In the genomic region with DNA sequence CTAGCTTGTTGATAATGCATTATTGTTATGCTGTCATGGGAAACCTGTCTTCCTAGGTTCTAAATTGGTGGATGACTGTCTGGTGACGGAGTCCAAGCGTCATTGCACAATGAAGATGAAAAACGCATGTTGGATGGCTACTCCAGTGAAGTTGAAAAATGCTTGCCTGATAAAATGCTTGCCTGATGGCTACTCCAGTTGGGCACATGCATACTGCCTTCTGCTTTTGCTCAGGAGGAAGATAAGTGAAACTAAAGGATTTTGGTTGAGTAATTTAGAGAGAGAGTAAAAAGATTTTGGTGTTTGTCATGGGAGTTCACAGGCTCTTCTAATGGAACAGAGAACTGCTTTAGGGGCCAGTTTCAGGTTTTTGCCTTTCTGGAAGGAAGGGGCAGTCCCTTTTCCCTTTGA, we compare ENCODE assay signal across 10 cellular contexts.
DNase-seq lines count a peak whose midpoint lies in the region; ATAC-seq lines count a peak whose summit lies in the region.
"Had no signal": no experiment of that assay in that cellular context is flagged by ENCODE, and none has a peak within 500 bp of the region (broad histone marks: within the 10 kb centered on the region; RNA-seq: fewer than 3 reads in every experiment).

No MANE protein-coding gene starts in this region.

- peaks cover 18% of the 10 kb centered on the region for H3K36me3 Mint-ChIP-seq in activated CD4-positive, alpha-beta T cell treated with anti-CD3 and anti-CD28 coated beads, Interleukin-2, amount 10 ng/mL, durations not matched to agents 24 days and 14 days (ENCODE audit: low read depth)

- intact Hi-C loops in activated CD4-positive, alpha-beta T cell treated with anti-CD3 and anti-CD28 coated beads, Interleukin-2, amount 10 ng/mL, durations not matched to agents 24 days and 14 days (cut with micrococcal nuclease), result loop anchor here (1.0 to 10.0 kb wide), 3 partner anchors 22 to 46 kb away; no protein-coding TSS in a partner anchor
- intact Hi-C loops in sciatic nerve (cut with DNase I), result no loop called here

- no peaks in the 10 kb centered on the region for H3K9me3 Mint-ChIP-seq in activated CD4-positive, alpha-beta T cell treated with anti-CD3 and anti-CD28 coated beads, Interleukin-2, amount 10 ng/mL, durations not matched to agents 24 days and 14 days

- peaks cover 61% of the 10 kb centered on the region for H3K4me1 Mint-ChIP-seq in activated CD4-positive, alpha-beta T cell treated with anti-CD3 and anti-CD28 coated beads, Interleukin-2, amount 10 ng/mL, durations not matched to agents 24 days and 14 days

- DNase-seq in activated CD4-positive, alpha-beta T cell treated with anti-CD3 and anti-CD28 coated beads, Interleukin-2, amount 10 ng/mL, durations not matched to agents 24 days and 14 days, result no peak
- DNase-seq in activated CD4-positive, alpha-beta T cell treated with anti-CD3 and anti-CD28 coated beads, Interleukin-2, amount 50 U/mL, for 4 hours, result no peak
- peak; percentile 17 for DNase-seq in NOMO-1 treated with dmso at 0.1 percent for 144 hours (lab: John Stamatoyannopoulos, UW; ENCODE audit: unreplicated experiment)
- DNase-seq in sciatic nerve (ENCODE audit: low spot score), result no peak
- DNase-seq in NK-92 (lab: John Stamatoyannopoulos, UW; ENCODE audit: unreplicated experiment), result no peak
- no peak for DNase-seq in SKM-1 (lab: John Stamatoyannopoulos, UW; ENCODE audit: unreplicated experiment)
- DNase-seq in activated CD8-positive, alpha-beta memory T cell treated with anti-CD3 and anti-CD28 coated beads, Interleukin-2, amount 50 U/mL, for 48 hours, result no peak
- DNase-seq: NCI-H2227 treated with DMSO at 0.1 percent for 48 hours had no signal

- peak overlapping the region; percentile 14 for H3K27ac Mint-ChIP-seq in activated CD4-positive, alpha-beta T cell treated with anti-CD3 and anti-CD28 coated beads, Interleukin-2, amount 10 ng/mL, durations not matched to agents 24 days and 14 days

- H3K4me3 Mint-ChIP-seq in activated CD4-positive, alpha-beta T cell treated with anti-CD3 and anti-CD28 coated beads, Interleukin-2, amount 10 ng/mL, durations not matched to agents 24 days and 14 days, result no peak overlapping the region
- H3K4me3 Mint-ChIP-seq: nephron had no signal

- peak; percentile 36 for ATAC-seq in esophagus mucosa
- ATAC-seq in sciatic nerve, result peak; percentile 30

- H3K27me3 Mint-ChIP-seq in activated CD4-positive, alpha-beta T cell treated with anti-CD3 and anti-CD28 coated beads, Interleukin-2, amount 10 ng/mL, durations not matched to agents 24 days and 14 days, result no peaks in the 10 kb centered on the region
